ENCODE assay signal across 9 cellular contexts in the genomic region with DNA sequence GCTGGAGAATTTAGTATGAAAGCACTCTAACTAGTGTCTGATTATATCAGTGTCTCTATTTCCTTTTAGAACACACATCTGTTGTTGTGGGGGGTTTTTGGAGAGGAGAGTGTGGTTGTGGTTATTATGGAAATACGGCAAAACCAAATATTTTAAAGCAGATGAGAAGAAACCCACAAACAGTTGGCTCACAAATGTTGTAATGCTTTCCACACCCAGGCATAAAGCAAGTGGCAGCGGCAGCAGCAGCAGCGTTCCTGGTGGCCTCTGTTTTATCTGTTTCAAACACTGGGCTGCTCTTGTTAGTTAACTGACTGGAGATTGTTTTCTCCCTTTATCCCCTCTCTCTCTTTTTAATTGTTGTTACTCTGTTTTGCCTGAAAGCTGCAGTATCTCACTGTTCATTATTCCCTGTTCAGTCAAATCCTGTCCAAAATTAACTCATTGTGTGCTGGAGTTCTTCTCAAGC.
DNase-seq lines count a peak whose midpoint lies in the region; ATAC-seq and TF ChIP-seq lines count a peak whose summit lies in the region.
"Had no signal": no experiment of that assay in that cellular context is flagged by ENCODE, and none has a peak within 500 bp of the region (broad histone marks: within the 10 kb centered on the region; RNA-seq: fewer than 3 reads in every experiment).

No MANE protein-coding gene starts in this region.

- TF ChIP-seq POLR2A in gastrocnemius medialis (IDR thresholded peaks at IDR 0.05): no peak

- no peaks in the 10 kb centered on the region for H3K9me3 ChIP-seq in GM23248 (ENCODE audit: low read depth)
- no peaks in the 10 kb centered on the region for H3K9me3 ChIP-seq in gastrocnemius medialis

- TF ChIP-seq CTCF in AG09309 (IDR thresholded peaks at IDR 0.05; ENCODE audit: control insufficient read depth, insufficient read depth, low read depth, low read length, missing control alignments) (peak; percentile 10), WTC11 (IDR thresholded peaks at IDR 0.05) (no peak), kidney epithelial cell (IDR thresholded peaks at IDR 0.05; ENCODE audit: insufficient read depth, low read length, poor library complexity, severe bottlenecking) (peak; percentile 31), gastrocnemius medialis (IDR thresholded peaks at IDR 0.05 in 4 of 5, conservative IDR thresholded peaks at IDR 0.05 in 1 of 5) (no peak)

- no peaks in the 10 kb centered on the region for H3K9me2 ChIP-seq in GM23248 (ENCODE audit: insufficient read depth)

- WGBS in GM23248 (ENCODE audit: low coverage in 1 of 2, low lambda C conversion rate in 2 of 2, missing lambda C conversion rate in 2 of 2), 2 experiments: 18 to 22% methylated on average over 3 of the region's 3 CpGs

- in situ Hi-C loops in GM23248 (cut with MboI) (no loop called here), gastrocnemius medialis (cut with MboI; ENCODE audit: low sequenced_read_pairs in 4 of 4) (no loop called here)

- no peak overlapping the region for H3K4me3 Mint-ChIP-seq in WTC11

- CTCF ChIA-PET in WTC11 (lab: Charles Lee): interaction anchor here (0.9 to 1.2 kb wide), 2 partner anchors 25 to 261 kb away, joined by 3 to 6 read pairs; no protein-coding TSS in a partner anchor

- H4K20me1 ChIP-seq in GM23248 (ENCODE audit: insufficient read depth): no peaks in the 10 kb centered on the region

- H3K27me3 Mint-ChIP-seq in WTC11 (ENCODE audit: low read depth): no peaks in the 10 kb centered on the region; the same call in 1 of the 2 replicates

- H3K79me2 ChIP-seq in GM23248 (ENCODE audit: insufficient read depth): no peaks in the 10 kb centered on the region

- H3K36me3 ChIP-seq in GM23248 (ENCODE audit: low read depth) (no peaks in the 10 kb centered on the region), kidney epithelial cell (ENCODE audit: control insufficient read depth, insufficient read depth, low read length) (no peaks in the 10 kb centered on the region), gastrocnemius medialis (no peaks in the 10 kb centered on the region)

- no peak overlapping the region for H3K4me3 ChIP-seq in AG09309 (ENCODE audit: control insufficient read depth, low read depth, low read length)
- H3K4me3 ChIP-seq in GM23248: no peak overlapping the region
- no peak overlapping the region for H3K4me3 ChIP-seq in kidney epithelial cell (ENCODE audit: low read depth, low read length)
- no peak overlapping the region for H3K4me3 ChIP-seq in gastrocnemius medialis

- peak overlapping the region; percentile 10; the same call in 1 of the 2 replicates for H2AFZ ChIP-seq in GM23248

- H3K4me1 ChIP-seq in GM23248 (ENCODE audit: insufficient read depth): peaks cover 9% of the 10 kb centered on the region; the same call in 1 of the 2 replicates
- H3K4me1 ChIP-seq in gastrocnemius medialis: peaks cover 0 to 11% of the 10 kb centered on the region in 2 donors

- H3K4me1 Mint-ChIP-seq in WTC11: peaks cover 42% of the 10 kb centered on the region

- ATAC-seq in WTC11 (0 out of 2 replicates have a peak, but pooled peaks have one; percentile 17), gastrocnemius medialis (no peak)
- ATAC-seq: activated CD4-positive, CD25-positive, alpha-beta regulatory T cell treated with anti-CD3 and anti-CD28 coated beads, Interleukin-2, amount 50 U/mL, for 24 hours had no signal

- intact Hi-C loops in gastrocnemius medialis (cut with DNase I; ENCODE audit: low total_unique reads): no loop called here

- H3K27me3 ChIP-seq in GM23248 (replicated peaks; ENCODE audit: insufficient read depth): no peaks in the 10 kb centered on the region
- no peaks in the 10 kb centered on the region for H3K27me3 ChIP-seq in kidney epithelial cell (ENCODE audit: control insufficient read depth, insufficient read depth, low read length)
- no peaks in the 10 kb centered on the region for H3K27me3 ChIP-seq in gastrocnemius medialis

- DNase-seq in AG09309 (ENCODE audit: low read depth): no peak
- DNase-seq in GM23248: peak; percentile 48
- no peak for DNase-seq in WTC11 (ENCODE audit: low spot score)
- no peak for DNase-seq in kidney epithelial cell (ENCODE audit: low read depth)
- DNase-seq in gastrocnemius medialis: no peak
- DNase-seq in NCI-H1436 treated with DMSO at 0.1 percent for 48 hours (lab: John Stamatoyannopoulos, UW): no peak
- DNase-seq in hippocampal formation (lab: John Stamatoyannopoulos, UW): no peak
- no peak for DNase-seq in iPS-NIHi11 (ENCODE audit: low spot score)

- H3K9ac ChIP-seq in GM23248: no peak overlapping the region

- H3K27ac Mint-ChIP-seq in WTC11: no peak overlapping the region; the same call in 1 of the 2 replicates

- peaks cover 12% of the 10 kb centered on the region for H3F3A ChIP-seq in GM23248 (ENCODE audit: insufficient read depth)

- H3K4me2 ChIP-seq in GM23248 (ENCODE audit: unreplicated experiment): no peak overlapping the region

- POLR2A ChIA-PET in WTC11 (lab: Charles Lee): no interaction called here

- no peaks in the 10 kb centered on the region for H3K36me3 Mint-ChIP-seq in WTC11

- no peaks in the 10 kb centered on the region for H3K9me3 Mint-ChIP-seq in WTC11

- H3K27ac ChIP-seq in GM23248 (no peak overlapping the region), gastrocnemius medialis (peak overlapping the region in 2 of 4 donors; percentile 9 to 45)

TF ChIP-seq in WTC11, 78 proteins besides CTCF, POLR2A, EP300 and RAD21:
- TF ChIP-seq RELA (CRISPR knock-in tag; IDR thresholded peaks at IDR 0.05; ENCODE audit: borderline replicate concordance): no peak

Comparison
In these comparisons a context has a peak if more than half of its experiments do, and no peak if none do; other contexts are left out.
1. CTCF ChIP-seq: peak in AG09309 (single experiment) and kidney epithelial cell (single experiment); none in WTC11 (single experiment) and gastrocnemius medialis (0 of 5).